In the genomic region with DNA sequence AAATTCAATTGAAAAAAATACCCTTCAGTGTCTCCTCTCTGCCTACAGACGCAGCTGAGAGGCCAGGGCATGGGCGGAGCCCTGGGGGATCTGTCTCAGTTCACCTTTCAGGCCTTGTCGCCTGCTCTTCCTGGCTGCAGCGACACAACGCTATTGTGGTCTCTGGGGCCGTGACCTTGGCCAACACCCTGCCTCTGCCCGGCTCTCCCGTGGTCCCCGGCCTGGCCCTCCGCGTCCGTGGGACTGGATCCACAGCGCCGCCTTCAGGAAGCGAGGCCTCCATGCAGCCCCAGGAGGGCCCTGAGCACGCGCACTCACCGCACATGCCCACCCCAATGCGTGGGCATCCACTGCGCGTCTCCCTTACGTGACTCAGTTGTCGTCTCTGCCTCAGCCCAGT, we compare ENCODE assay signal across 15 cellular contexts.
DNase-seq lines count a peak whose midpoint lies in the region; ATAC-seq and TF ChIP-seq lines count a peak whose summit lies in the region.
"Had no signal": no experiment of that assay in that cellular context is flagged by ENCODE, and none has a peak within 500 bp of the region (broad histone marks: within the 10 kb centered on the region; RNA-seq: fewer than 3 reads in every experiment).

No MANE protein-coding gene starts in this region.

- no peak overlapping the region for H3K27ac ChIP-seq in A673 (ENCODE audit: low read depth, low read length, poor library complexity, severe bottlenecking)
- H3K27ac ChIP-seq in mesendoderm (ENCODE audit: low read depth, low read length) = no peak overlapping the region
- H3K27ac ChIP-seq in ovary = no peak overlapping the region
- H3K27ac ChIP-seq: C4-2B, gastroesophageal sphincter had no signal

- no peak for ATAC-seq in HG02973 (IDR thresholded peaks at IDR 0.05; ENCODE audit: unreplicated experiment)
- ATAC-seq: activated CD8-positive, alpha-beta memory T cell treated with anti-CD3 and anti-CD28 coated beads, Interleukin-2, amount 10 ng/mL, durations not matched to agents 7 days and 5 days; gastroesophageal sphincter; mucosa of descending colon had no signal

- H3K4me1 ChIP-seq in A673 (ENCODE audit: insufficient read depth, low read length, poor library complexity, severe bottlenecking) (no peaks in the 10 kb centered on the region), mesendoderm (ENCODE audit: control insufficient read depth, low read depth, low read length) (no peaks in the 10 kb centered on the region), ovary (ENCODE audit: insufficient read depth) (no peaks in the 10 kb centered on the region)
- H3K4me1 ChIP-seq: gastroesophageal sphincter had no signal

- H3K9me3 ChIP-seq in A673 (ENCODE audit: low read depth, low read length, poor library complexity, severe bottlenecking) = no peaks in the 10 kb centered on the region
- H3K9me3 ChIP-seq in ovary = no peaks in the 10 kb centered on the region
- H3K9me3 ChIP-seq: gastroesophageal sphincter, mucosa of descending colon had no signal

- no peaks in the 10 kb centered on the region for H3K27me3 ChIP-seq in A673 (replicated peaks; ENCODE audit: insufficient read depth, low read depth, low read length, poor library complexity)
- no peaks in the 10 kb centered on the region for H3K27me3 ChIP-seq in H7 (ENCODE audit: control insufficient read depth, insufficient read depth, low read length)
- no peaks in the 10 kb centered on the region for H3K27me3 ChIP-seq in mesendoderm (ENCODE audit: insufficient read depth, low read length, poor library complexity)
- H3K27me3 ChIP-seq in ovary = no peaks in the 10 kb centered on the region
- H3K27me3 ChIP-seq: gastroesophageal sphincter had no signal

- no peak overlapping the region for H2AK5ac ChIP-seq in mesendoderm (ENCODE audit: low read length)

- H3K23ac ChIP-seq in mesendoderm (ENCODE audit: low read length) = no peak overlapping the region

- no TSS peak for BruUV-seq in A673 (replicated peaks; lab: Mats Ljungman, UMichigan)

- no peak overlapping the region for H2BK120ac ChIP-seq in mesendoderm (ENCODE audit: low read depth, low read length)

- no peak overlapping the region for H3K4ac ChIP-seq in mesendoderm (ENCODE audit: low read depth, low read length)

- no peaks in the 10 kb centered on the region for H3K79me2 ChIP-seq in mesendoderm (ENCODE audit: control insufficient read depth, insufficient read depth, low read length)

- peak overlapping the region; percentile 55 for H3K9ac ChIP-seq in mesendoderm (ENCODE audit: low read length)

- no peak overlapping the region for H2BK5ac ChIP-seq in mesendoderm (ENCODE audit: low read length)

- CTCF ChIA-PET in A673 (lab: Charles Lee) = no interaction called here

- H3K4me2 ChIP-seq in mesendoderm (ENCODE audit: low read length) = peak overlapping the region; percentile 48

- no peak overlapping the region for H3K18ac ChIP-seq in mesendoderm (ENCODE audit: low read length)

- TF ChIP-seq POLR2A in ovary (IDR thresholded peaks at IDR 0.05) = no peak

- DNase-seq in A673 (ENCODE audit: low spot score) (no peak), H7 (peak; percentile 78), dermis blood vessel endothelial cell (peak; percentile 7), mesendoderm (peak; percentile 63), ovary (no peak), NCI-H2081 treated with DMSO at 0.1 percent for 48 hours (lab: John Stamatoyannopoulos, UW) (no peak), NCI-H446 treated with DMSO at 0.1 percent for 48 hours (lab: John Stamatoyannopoulos, UW) (no peak)
- DNase-seq: activated CD8-positive, alpha-beta memory T cell treated with anti-CD3 and anti-CD28 coated beads, Interleukin-2, amount 10 ng/mL, durations not matched to agents 7 days and 5 days; caudate nucleus; mucosa of descending colon; NCI-H1105 treated with DMSO at 0.1 percent for 48 hours; SW 1271 had no signal

- H4K8ac ChIP-seq in mesendoderm (ENCODE audit: low read depth, low read length) = no peak overlapping the region

- intact Hi-C loops in A673 (cut with micrococcal nuclease; ENCODE audit: unreplicated experiment) = loop anchor here (10.0 kb wide), 1 partner anchor 406 kb away; no protein-coding TSS in a partner anchor
- intact Hi-C loops in ovary (cut with DNase I) = loop anchor here (5.0 to 10.0 kb wide), 4 partner anchors 116 to 426 kb away; no protein-coding TSS in a partner anchor

- TF ChIP-seq EP300 in ovary (IDR thresholded peaks at IDR 0.05) = no peak

- H4K5ac ChIP-seq in mesendoderm (ENCODE audit: low read length) = no peak overlapping the region

- no peaks in the 10 kb centered on the region for H3K36me3 ChIP-seq in A673 (ENCODE audit: insufficient read depth, low read length, poor library complexity, severe bottlenecking)
- no peaks in the 10 kb centered on the region for H3K36me3 ChIP-seq in H7 (replicated peaks; ENCODE audit: control insufficient read depth, insufficient read depth, low read length)
- no peaks in the 10 kb centered on the region for H3K36me3 ChIP-seq in mesendoderm (ENCODE audit: control insufficient read depth, insufficient read depth, low read length)
- H3K36me3 ChIP-seq in ovary = no peaks in the 10 kb centered on the region
- H3K36me3 ChIP-seq: gastroesophageal sphincter had no signal

- H3K79me1 ChIP-seq in mesendoderm (ENCODE audit: low read length) = no peaks in the 10 kb centered on the region

- H3K56ac ChIP-seq in mesendoderm (ENCODE audit: low read length) = peak overlapping the region; percentile 73

- H3K4me3 ChIP-seq in A673 (ENCODE audit: low read depth, low read length, poor library complexity, severe bottlenecking) (no peak overlapping the region), H7 (ENCODE audit: insufficient read depth, low read depth, low read length) (peak overlapping the region; percentile 36), mesendoderm (ENCODE audit: low read length) (no peak overlapping the region), ovary (no peak overlapping the region)
- H3K4me3 ChIP-seq: gastroesophageal sphincter, mucosa of descending colon had no signal

- TF ChIP-seq CTCF in A673 (conservative IDR thresholded peaks at IDR 0.05; ENCODE audit: low read depth, low read length) = 0 out of 2 replicates have a peak, but pooled peaks have one; percentile 15
- TF ChIP-seq CTCF in ovary (IDR thresholded peaks at IDR 0.05) = no peak

- POLR2A ChIA-PET in A673 (lab: Charles Lee; ENCODE audit: low non-redundant PET) = no interaction called here

- H2BK15ac ChIP-seq in mesendoderm (replicated peaks; ENCODE audit: low read depth) = no peak overlapping the region

- WGBS in mesendoderm (ENCODE audit: extremely low coverage, insufficient coverage, low lambda C conversion rate) = no CpG with 5 or more reads among the region's 23 CpGs
- 42 to 57% (median 42%) methylated on average over 23 of the region's 23 CpGs for WGBS in ovary, 3 donors

Comparison
In these comparisons a context has a peak if more than half of its experiments do, and no peak if none do; other contexts are left out.
1. DNase-seq: peak in H7 (single experiment), dermis blood vessel endothelial cell (single experiment) and mesendoderm (single experiment); none in A673 (single experiment), ovary (0 of 5), NCI-H2081 treated with DMSO at 0.1 percent for 48 hours (single experiment) and NCI-H446 treated with DMSO at 0.1 percent for 48 hours (single experiment).